10 cellular contexts compared by ENCODE assay signal in genomic region chr1:91844862-91845528, GRCh38. TPM values are rescaled to one million over a fixed set of nuclear protein-coding genes. Genes with fewer than 3 reads are reported as not detected.
A peak's percentile ranks its signal among the peaks of the same experiment; 100 is the strongest.
DNase-seq lines count a peak whose midpoint lies in the region; ATAC-seq and TF ChIP-seq lines count a peak whose summit lies in the region.
"Had no signal": no experiment of that assay in that cellular context is flagged by ENCODE, and none has a peak within 500 bp of the region (broad histone marks: within the 10 kb centered on the region; RNA-seq: fewer than 3 reads in every experiment).

No MANE protein-coding gene starts in this region.

- H3K4me1 ChIP-seq in SJSA1 (replicated peaks) (peaks cover 36% of the 10 kb centered on the region), ovary (ENCODE audit: insufficient read depth) (peaks cover 12% of the 10 kb centered on the region)

- H3K36me3 ChIP-seq in SJSA1 (no peaks in the 10 kb centered on the region), ovary (no peaks in the 10 kb centered on the region)

- TF ChIP-seq EP300 in ovary (IDR thresholded peaks at IDR 0.05): peak; percentile 46

- intact Hi-C loops in ovary (cut with DNase I): no loop called here

- TF ChIP-seq CTCF in AG09319 (IDR thresholded peaks at IDR 0.05; ENCODE audit: low read depth, low read length) (no peak), ovary (IDR thresholded peaks at IDR 0.05) (no peak)

- H3K27ac ChIP-seq in SJSA1 (peak overlapping the region; percentile 55), ovary (peak overlapping the region; percentile 29 to 63)

- no peaks in the 10 kb centered on the region for H3K27me3 ChIP-seq in SJSA1 (replicated peaks)
- H3K27me3 ChIP-seq in ovary: no peaks in the 10 kb centered on the region

- WGBS in ovary, 3 donors: 4 to 11% (median 10%) methylated on average over 6 of the region's 6 CpGs

- H3K9me3 ChIP-seq in SJSA1 (replicated peaks) (0 out of 2 replicates have a peak, but pooled peaks cover 4% of the 10 kb centered on the region), ovary (no peaks in the 10 kb centered on the region)

- H3K4me3 ChIP-seq in SJSA1 (no peak overlapping the region), ovary (no peak overlapping the region)

- no peak for ATAC-seq in HG03025 (IDR thresholded peaks at IDR 0.05; ENCODE audit: low FRiP score, unreplicated experiment)

- DNase-seq in AG09319 (ENCODE audit: extremely low read depth, low read depth) (peak; percentile 91), SJSA1 (ENCODE audit: low read depth in 1 of 2, low spot score in 2 of 2) (peak; percentile 81 to 91), fibroblast of the conjunctiva (ENCODE audit: low read depth) (peak; percentile 90), ovary (peak in 4 of 5 donors; percentile 48 to 77 (median 60)), NCI-H774 (lab: John Stamatoyannopoulos, UW) (no peak), UCSD-AML1 (lab: John Stamatoyannopoulos, UW; ENCODE audit: unreplicated experiment) (no peak)
- DNase-seq in activated naive CD4-positive, alpha-beta T cell treated with anti-CD3 and anti-CD28 coated beads, Interleukin-2, amount 50 U/mL, for 16 hours: no peak
- DNase-seq: Calu3, nucleus accumbens had no signal

- TF ChIP-seq POLR2A in ovary (IDR thresholded peaks at IDR 0.05): no peak

RNA-seq across cellular contexts. Expression of gene TGFBR3, which starts 41.0 kb away (rescaled TPM):
- total RNA-seq in SJSA1 (2014; rRNA removed; shearing (Covaris generic)): 8.8 and 15.2 TPM in 2 replicates
- 100 to 1,000 TPM in 6 of 7 donors, 10 to 100 TPM in 1; 92.4 to 442 (median 174) TPM for total RNA-seq in ovary
- 100 to 1,000 TPM; 102 to 142 TPM for polyA plus RNA-seq in ovary

Comparison
In these comparisons a context has a peak if more than half of its experiments do, and no peak if none do; other contexts are left out.
1. DNase-seq: peak in AG09319 (single experiment), SJSA1 (2 of 2), fibroblast of the conjunctiva (single experiment) and ovary (4 of 5); none in activated naive CD4-positive, alpha-beta T cell treated with anti-CD3 and anti-CD28 coated beads, Interleukin-2, amount 50 U/mL, for 16 hours (single experiment), NCI-H774 (single experiment) and UCSD-AML1 (single experiment).